ENCODE assay signal across 27 cellular contexts in the genomic region with DNA sequence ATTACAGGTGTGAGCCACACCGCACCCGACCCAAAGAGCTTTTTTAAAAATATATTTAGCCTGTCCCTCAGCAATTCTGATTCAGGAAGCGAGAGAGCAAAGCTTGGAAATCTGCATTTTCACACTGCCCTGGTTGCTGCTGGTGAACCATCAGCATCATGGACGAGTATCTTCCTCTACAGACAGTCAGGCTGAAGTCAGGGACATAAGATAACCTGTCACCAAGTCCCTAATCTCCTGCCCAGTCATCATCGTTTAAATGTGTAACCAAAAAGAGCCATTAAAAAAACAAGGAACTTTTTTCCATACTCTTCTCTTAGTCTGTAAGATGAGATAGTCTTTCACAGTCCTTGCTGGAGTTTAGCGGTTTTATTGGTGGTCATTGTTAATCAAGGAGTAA. TPM values are rescaled to one million over a fixed set of nuclear protein-coding genes. Genes with fewer than 3 reads are reported as not detected.
A peak's percentile ranks its signal among the peaks of the same experiment; 100 is the strongest.
DNase-seq lines count a peak whose midpoint lies in the region; ATAC-seq, FAIRE-seq and TF ChIP-seq lines count a peak whose summit lies in the region.
"Had no signal": no experiment of that assay in that cellular context is flagged by ENCODE, and none has a peak within 500 bp of the region (broad histone marks: within the 10 kb centered on the region; RNA-seq: fewer than 3 reads in every experiment).

No MANE protein-coding gene starts in this region.

- no peak for TF ChIP-seq CTCF in K562 (IDR thresholded peaks at IDR 0.05 in 2 of 3, conservative IDR thresholded peaks at IDR 0.05 in 1 of 3; ENCODE audit: insufficient read depth in 2 of 3, low read depth in 1 of 3, low read length in 3 of 3)

- peak; percentile 74 for FAIRE-seq in K562 (lab: Jason Lieb, UNC)
- FAIRE-seq: A549, D721Med, GM12891, GM18507, H1 had no signal

- TF ChIP-seq EP300 in K562 (IDR thresholded peaks at IDR 0.05; ENCODE audit: low read length): peak; percentile 26; the same call in 1 of the 2 replicates

- H3K27me3 ChIP-seq in K562 (ENCODE audit: control insufficient read depth in 2 of 2, insufficient read depth in 2 of 2, low read length in 2 of 2): no peaks in the 10 kb centered on the region
- H3K27me3 ChIP-seq: BE2C; BLaER1 treated with 17β-estradiol and CSF1 and Interleukin-3, amounts not matched to agents 10 nM and 100 nM had no signal

- no peak overlapping the region for H3K4me2 ChIP-seq in K562 (ENCODE audit: insufficient read depth, low read length)
- H3K4me2 ChIP-seq: A549; BLaER1 treated with 17β-estradiol and CSF1 and Interleukin-3, amounts not matched to agents 10 nM and 100 nM had no signal

- no peaks in the 10 kb centered on the region for H3K9me3 Mint-ChIP-seq in activated T-cell treated with anti-CD3 and anti-CD28 coated beads, Interleukin-2, amount 50 U/mL, for 24 hours
- no peaks in the 10 kb centered on the region for H3K9me3 Mint-ChIP-seq in activated T-cell treated with anti-CD3 and anti-CD28 coated beads, Interleukin-2, amount 50 U/mL, for 4 hours
- H3K9me3 Mint-ChIP-seq: CD14-positive monocyte; CD4-positive, alpha-beta T cell; CD8-positive, alpha-beta memory T cell had no signal

- H3K4me1 ChIP-seq in K562 (replicated peaks in 1 of 2; ENCODE audit: control insufficient read depth in 2 of 2, insufficient read depth in 2 of 2, low read length in 2 of 2): peaks cover under 1 to 4% of the 10 kb centered on the region in 2 experiments; a peak in 1 of 5 replicates
- H3K4me1 ChIP-seq: BE2C had no signal

- no peak for TF ChIP-seq RAD21 in K562 (CRISPR knock-in tag; conservative IDR thresholded peaks at IDR 0.05 in 1 of 2, IDR thresholded peaks at IDR 0.05 in 1 of 2)

- H2AFZ ChIP-seq in K562 (ENCODE audit: low read depth, low read length): no peak overlapping the region

- H3K4me3 ChIP-seq in K562: no peak overlapping the region
- H3K4me3 ChIP-seq: A549; BLaER1 treated with 17β-estradiol and CSF1 and Interleukin-3, amounts not matched to agents 10 nM and 100 nM had no signal

- H3K4me1 Mint-ChIP-seq in activated T-cell treated with anti-CD3 and anti-CD28 coated beads, Interleukin-2, amount 50 U/mL, for 24 hours (ENCODE audit: low read depth): peaks cover 27% of the 10 kb centered on the region
- peaks cover 7% of the 10 kb centered on the region for H3K4me1 Mint-ChIP-seq in activated T-cell treated with anti-CD3 and anti-CD28 coated beads, Interleukin-2, amount 50 U/mL, for 4 hours (ENCODE audit: low read depth)

- DNase-seq in activated T-cell treated with anti-CD3 and anti-CD28 coated beads, Interleukin-2, amount 50 U/mL, for 24 hours: no peak
- no peak for DNase-seq in activated T-cell treated with anti-CD3 and anti-CD28 coated beads, Interleukin-2, amount 50 U/mL, for 4 hours
- DNase-seq in OCI-M1 (lab: John Stamatoyannopoulos, UW): peak; percentile 4
- DNase-seq in K562 (ENCODE audit: extremely low read depth in 1 of 4, low spot score in 3 of 4): peak in 2 of 4 experiments; percentile 32 to 52
- peak; percentile 55 to 58 for DNase-seq in erythroblast (lab: John Stamatoyannopoulos, UW)
- no peak for DNase-seq in HCEC 1CT
- no peak for DNase-seq in SKM-1 treated with dmso at 0.1 percent for 144 hours (lab: John Stamatoyannopoulos, UW; ENCODE audit: unreplicated experiment)
- DNase-seq: 8988T; ACHN; AML-193; BE2C; CD4-positive, alpha-beta T cell; CD8-positive, alpha-beta memory T cell; DMS 273 treated with DMSO at 0.1 percent for 48 hours; DMS79; EL; GDM1; H7 had no signal

- H3K9ac ChIP-seq in K562 (ENCODE audit: insufficient read depth in 1 of 2, low read depth in 2 of 2, low read length in 2 of 2): no peak overlapping the region
- H3K9ac ChIP-seq: BLaER1 treated with 17β-estradiol and CSF1 and Interleukin-3, amounts not matched to agents 10 nM and 100 nM had no signal

- no peak for ATAC-seq in activated T-cell treated with anti-CD3 and anti-CD28 coated beads, Interleukin-2, amount 50 U/mL, for 4 hours
- ATAC-seq in K562 (peak; percentile 70), GM19324 (IDR thresholded peaks at IDR 0.05; ENCODE audit: low FRiP score, unreplicated experiment) (no peak)
- ATAC-seq: A549, HCT116 had no signal

- no peaks in the 10 kb centered on the region for H3K27me3 Mint-ChIP-seq in activated T-cell treated with anti-CD3 and anti-CD28 coated beads, Interleukin-2, amount 50 U/mL, for 24 hours
- no peaks in the 10 kb centered on the region for H3K27me3 Mint-ChIP-seq in activated T-cell treated with anti-CD3 and anti-CD28 coated beads, Interleukin-2, amount 50 U/mL, for 4 hours (ENCODE audit: low read depth)
- H3K27me3 Mint-ChIP-seq: CD4-positive, alpha-beta T cell; CD8-positive, alpha-beta memory T cell had no signal

- POLR2A ChIA-PET in K562 (lab: Yijun Ruan, JAX): interaction anchor here (0.6 to 0.7 kb wide), 2 partner anchors 73 to 204 kb away, joined by 3 to 4 read pairs; no protein-coding TSS in a partner anchor

- TF ChIP-seq POLR2A in K562 (conservative IDR thresholded peaks at IDR 0.05): no peak
- TF ChIP-seq POLR2A in erythroblast (IDR thresholded peaks at IDR 0.05; ENCODE audit: low read length): no peak

- H3K27ac ChIP-seq in K562 (ENCODE audit: extremely low read depth, low read depth, low read length): no peak overlapping the region
- H3K27ac ChIP-seq: A549; BLaER1 treated with 17β-estradiol and CSF1 and Interleukin-3, amounts not matched to agents 10 nM and 100 nM had no signal

- intact Hi-C loops in K562 (cut with micrococcal nuclease): no loop called here

- H3K36me3 ChIP-seq in K562 (ENCODE audit: control insufficient read depth, insufficient read depth, low read length): peaks cover 98% of the 10 kb centered on the region

- no peaks in the 10 kb centered on the region for H4K20me1 ChIP-seq in K562 (replicated peaks; ENCODE audit: control insufficient read depth, insufficient read depth, low read length)

- in situ Hi-C loops in K562 (cut with MboI): no loop called here

- 58% methylated on average over 6 of the region's 6 CpGs for WGBS in K562 (ENCODE audit: insufficient coverage, low coverage, missing lambda C conversion rate)

- CTCF ChIA-PET in K562 (lab: Yijun Ruan, JAX; ENCODE audit: low intra/inter-chr PET ratio): no interaction called here

- H3K27ac Mint-ChIP-seq in activated T-cell treated with anti-CD3 and anti-CD28 coated beads, Interleukin-2, amount 50 U/mL, for 24 hours: peak overlapping the region; percentile 26
- H3K27ac Mint-ChIP-seq: CD4-positive, alpha-beta T cell; CD8-positive, alpha-beta memory T cell had no signal

- peaks cover 96% of the 10 kb centered on the region for H3K36me3 Mint-ChIP-seq in activated T-cell treated with anti-CD3 and anti-CD28 coated beads, Interleukin-2, amount 50 U/mL, for 24 hours (ENCODE audit: low read depth)
- H3K36me3 Mint-ChIP-seq in activated T-cell treated with anti-CD3 and anti-CD28 coated beads, Interleukin-2, amount 50 U/mL, for 4 hours (ENCODE audit: insufficient read depth): peaks cover 41% of the 10 kb centered on the region

- no peak overlapping the region for H3K4me3 Mint-ChIP-seq in activated T-cell treated with anti-CD3 and anti-CD28 coated beads, Interleukin-2, amount 50 U/mL, for 24 hours
- no peak overlapping the region for H3K4me3 Mint-ChIP-seq in activated T-cell treated with anti-CD3 and anti-CD28 coated beads, Interleukin-2, amount 50 U/mL, for 4 hours
- H3K4me3 Mint-ChIP-seq: CD14-positive monocyte; CD4-positive, alpha-beta T cell; CD8-positive, alpha-beta memory T cell had no signal

- no peaks in the 10 kb centered on the region for H3K9me3 ChIP-seq in K562 (replicated peaks; ENCODE audit: control insufficient read depth, insufficient read depth, low read depth, low read length)
- H3K9me3 ChIP-seq: A549; BE2C; BLaER1 treated with 17β-estradiol and CSF1 and Interleukin-3, amounts not matched to agents 10 nM and 100 nM had no signal

- no TSS peak for BruUV-seq in K562 (replicated peaks; lab: Mats Ljungman, UMichigan)

- peaks cover 42% of the 10 kb centered on the region for H3K79me2 ChIP-seq in K562 (ENCODE audit: control insufficient read depth, insufficient read depth, low read length)

- no peaks in the 10 kb centered on the region for H3K9me1 ChIP-seq in K562 (ENCODE audit: control insufficient read depth, insufficient read depth, low read length)

RNA-seq across cellular contexts. Expression of gene PMM2, which starts 6.7 kb away (rescaled TPM):
- 10 to 100 TPM; 85.4 to 95.5 (median 89.6) TPM for total RNA-seq in activated T-cell treated with anti-CD3 and anti-CD28 coated beads, Interleukin-2, amount 50 U/mL, for 4 hours
- 104 and 130 TPM in 2 replicates for total RNA-seq in K562 (2011; cell fraction: chromatin; rRNA removed; ENCODE audit: low replicate concordance)
- total RNA-seq in K562 (2011; cell fraction: nucleolus; rRNA removed): 64.9 and 66.9 TPM in 2 replicates
- total RNA-seq in K562 (2011; cell fraction: nucleoplasm; rRNA removed): 106 and 149 TPM in 2 replicates
- total RNA-seq in K562 (2014; rRNA removed): 17.8 and 30.4 TPM in 2 replicates
- 29.8 and 33.9 TPM in 2 replicates for total RNA-seq in K562 (2014; rRNA removed; fragmentation: Illumina TruSeq; extraction: Trizol)
- total RNA-seq in K562 (2015; rRNA removed; fragmentation: Illumina TruSeq; extraction: Trizol): 37.6 and 42.7 TPM in 2 replicates
- 28.9 and 32.0 TPM in 2 replicates for total RNA-seq in K562 (2021)
- polyA plus RNA-seq in K562 (2011; rRNA removed): 16.3 and 21.1 TPM in 2 replicates
- 11.9 and 14.4 TPM in 2 replicates for polyA plus RNA-seq in K562 (2011; cell fraction: cytosol; rRNA removed)
- 24.1 and 29.4 TPM in 2 replicates for polyA plus RNA-seq in K562 (2011; cell fraction: nucleus; rRNA removed)
- 20.8 and 23.0 TPM in 2 replicates for polyA plus RNA-seq in K562 (2012)
- 27.2 and 34.0 TPM in 2 replicates for polyA plus RNA-seq in K562 (2014; fragmentation: Illumina TruSeq; extraction: Trizol)
- 1 to 10 TPM; 5.6 to 7.8 TPM for polyA plus RNA-seq in K562 (2014; fragmentation: Nextera tagmentation; extraction: Ambion mirVana)
- 25.9 and 27.1 TPM in 2 replicates for polyA plus RNA-seq in K562 (2014; rRNA removed)
- polyA minus RNA-seq in K562 (2011; rRNA and poly(A)+ RNA removed): 18.4 and 27.8 TPM in 2 replicates
- polyA minus RNA-seq in K562 (2011; cell fraction: cytosol; rRNA and poly(A)+ RNA removed): 10.2 and 16.6 TPM in 2 replicates
- 22.2 and 42.1 TPM in 2 replicates for polyA minus RNA-seq in K562 (2011; cell fraction: nucleus; rRNA and poly(A)+ RNA removed)

RNA-seq across cellular contexts. Expression of gene TMEM186, which starts 6.9 kb away (rescaled TPM):
- total RNA-seq in activated T-cell treated with anti-CD3 and anti-CD28 coated beads, Interleukin-2, amount 50 U/mL, for 4 hours: 10 to 100 TPM; 13.2 to 14.5 (median 13.9) TPM
- 12.4 and 19.3 TPM in 2 replicates for total RNA-seq in K562 (2011; cell fraction: chromatin; rRNA removed; ENCODE audit: low replicate concordance)
- 17.0 and 19.2 TPM in 2 replicates for total RNA-seq in K562 (2011; cell fraction: nucleolus; rRNA removed)
- total RNA-seq in K562 (2011; cell fraction: nucleoplasm; rRNA removed): 21.9 and 24.2 TPM in 2 replicates
- 10.1 and 11.2 TPM in 2 replicates for total RNA-seq in K562 (2014; rRNA removed)
- 13.1 and 15.4 TPM in 2 replicates for total RNA-seq in K562 (2014; rRNA removed; fragmentation: Illumina TruSeq; extraction: Trizol)
- total RNA-seq in K562 (2015; rRNA removed; fragmentation: Illumina TruSeq; extraction: Trizol): 10.1 and 11.0 TPM in 2 replicates
- 17.8 TPM in 2 replicates for total RNA-seq in K562 (2021)
- polyA plus RNA-seq in K562 (2011; rRNA removed): 14.9 and 16.4 TPM in 2 replicates
- 15.7 and 17.1 TPM in 2 replicates for polyA plus RNA-seq in K562 (2011; cell fraction: cytosol; rRNA removed)
- 14.9 and 17.5 TPM in 2 replicates for polyA plus RNA-seq in K562 (2011; cell fraction: nucleus; rRNA removed)
- polyA plus RNA-seq in K562 (2012): 15.0 and 20.4 TPM in 2 replicates
- 16.2 and 19.7 TPM in 2 replicates for polyA plus RNA-seq in K562 (2014; fragmentation: Illumina TruSeq; extraction: Trizol)
- polyA plus RNA-seq in K562 (2014; fragmentation: Nextera tagmentation; extraction: Ambion mirVana): 10 to 100 TPM; 27.3 to 33.4 TPM
- polyA plus RNA-seq in K562 (2014; rRNA removed): 17.3 and 18.5 TPM in 2 replicates
- polyA minus RNA-seq in K562 (2011; rRNA and poly(A)+ RNA removed): 12.7 and 13.4 TPM in 2 replicates
- 4.6 and 4.8 TPM in 2 replicates for polyA minus RNA-seq in K562 (2011; cell fraction: cytosol; rRNA and poly(A)+ RNA removed)
- 4.3 and 8.0 TPM in 2 replicates for polyA minus RNA-seq in K562 (2011; cell fraction: nucleus; rRNA and poly(A)+ RNA removed)

Comparison
In these comparisons a context has a peak if more than half of its experiments do, and no peak if none do; other contexts are left out.
1. DNase-seq: peak in OCI-M1 (single experiment) and erythroblast (2 of 2); none in activated T-cell treated with anti-CD3 and anti-CD28 coated beads, Interleukin-2, amount 50 U/mL, for 24 hours (single experiment), activated T-cell treated with anti-CD3 and anti-CD28 coated beads, Interleukin-2, amount 50 U/mL, for 4 hours (single experiment), HCEC 1CT (single experiment) and SKM-1 treated with dmso at 0.1 percent for 144 hours (single experiment).